15 cellular contexts compared by ENCODE assay signal in genomic region chr12:106134294-106134949, GRCh38. TPM values are rescaled to one million over a fixed set of nuclear protein-coding genes. Genes with fewer than 3 reads are reported as not detected.
DNase-seq lines count a peak whose midpoint lies in the region; ATAC-seq, FAIRE-seq and TF ChIP-seq lines count a peak whose summit lies in the region.
"Had no signal": no experiment of that assay in that cellular context is flagged by ENCODE, and none has a peak within 500 bp of the region (broad histone marks: within the 10 kb centered on the region; RNA-seq: fewer than 3 reads in every experiment).

No MANE protein-coding gene starts in this region.

- H3K4me2 ChIP-seq in A549, result peak overlapping the region; percentile 93

- H3K36me3 Mint-ChIP-seq in neural crest cell (ENCODE audit: low read depth), result no peaks in the 10 kb centered on the region

- no peak overlapping the region for H3K4me3 ChIP-seq in A549
- H3K4me3 ChIP-seq in coronary artery, result peak overlapping the region; percentile 77

- peak overlapping the region; percentile 98 for H3K4me3 Mint-ChIP-seq in neural crest cell
- H3K4me3 Mint-ChIP-seq: effector memory CD8-positive, alpha-beta T cell had no signal

- peaks cover 76% of the 10 kb centered on the region for H3K4me1 Mint-ChIP-seq in neural crest cell

- peak overlapping the region; percentile 99 for H3K27ac ChIP-seq in A549
- peak overlapping the region; percentile 97 to 98 for H3K27ac ChIP-seq in coronary artery

- CTCF ChIA-PET in A549 (lab: Yijun Ruan, JAX), result interaction anchor here (0.8 to 10.0 kb wide), 11 partner anchors 9 to 715 kb away, joined by 3 to 135 read pairs (median 27); no protein-coding TSS in a partner anchor

- no peaks in the 10 kb centered on the region for H3K9me3 Mint-ChIP-seq in neural crest cell
- H3K9me3 Mint-ChIP-seq: effector memory CD8-positive, alpha-beta T cell had no signal

- FAIRE-seq in A549 (lab: Jason Lieb, UNC), result no peak
- FAIRE-seq: frontal cortex had no signal

- no peaks in the 10 kb centered on the region for H3K9me3 ChIP-seq in A549

- no peak for ATAC-seq in A549
- ATAC-seq: effector memory CD8-positive, alpha-beta T cell had no signal

- WGBS in A549 (ENCODE audit: missing lambda C conversion rate), result 92% methylated on average over 3 of the region's 3 CpGs

- peaks cover 4% of the 10 kb centered on the region for H3K27me3 Mint-ChIP-seq in neural crest cell (ENCODE audit: low read depth)

- no peak for TF ChIP-seq EP300 in A549 (IDR thresholded peaks at IDR 0.05)

- TF ChIP-seq CTCF in A549 (IDR thresholded peaks at IDR 0.05) (no peak), coronary artery (IDR thresholded peaks at IDR 0.05) (no peak), neural crest cell (conservative IDR thresholded peaks at IDR 0.05) (no peak), GM20000 (IDR thresholded peaks at IDR 0.05; ENCODE audit: extremely low read depth, missing control alignments) (no peak)

- no peak; a peak in 1 of 5 replicates for TF ChIP-seq RAD21 in A549 (conservative IDR thresholded peaks at IDR 0.05 in 1 of 2, IDR thresholded peaks at IDR 0.05 in 1 of 2)

- no peak overlapping the region for H3K27ac Mint-ChIP-seq in neural crest cell (ENCODE audit: unreplicated experiment)
- H3K27ac Mint-ChIP-seq: effector memory CD8-positive, alpha-beta T cell had no signal

- DNase-seq in A549 (ENCODE audit: low read depth in 1 of 2, low spot score in 1 of 2) (no peak), MV-4-11 (lab: John Stamatoyannopoulos, UW) (peak; percentile 9), coronary artery (ENCODE audit: low spot score) (no peak), neural crest cell (ENCODE audit: low read depth, low spot score) (no peak), NCI-H2081 treated with DMSO at 0.1 percent for 48 hours (lab: John Stamatoyannopoulos, UW) (no peak), GM20000 (ENCODE audit: low spot score) (no peak), amygdala (lab: John Stamatoyannopoulos, UW) (no peak)
- DNase-seq in activated CD8-positive, alpha-beta memory T cell treated with anti-CD3 and anti-CD28 coated beads for 24 hours, result no peak
- DNase-seq: COR-L47; effector memory CD8-positive, alpha-beta T cell; GDM1; Karpas-422; NCI-H187 treated with DMSO at 0.1 percent for 48 hours; NCI-H526 had no signal

- POLR2A ChIA-PET in A549 (lab: Yijun Ruan, JAX), result interaction anchor here (1.4 to 4.0 kb wide), 2 partner anchors 27 to 104 kb away, joined by 3 to 16 read pairs; no protein-coding TSS in a partner anchor

- no peak for TF ChIP-seq POLR2A in A549 (IDR thresholded peaks at IDR 0.05; ENCODE audit: low read length)

- peaks cover 74% of the 10 kb centered on the region for H3K4me1 ChIP-seq in A549

TF ChIP-seq in A549, 52 proteins besides CTCF, POLR2A, EP300 and RAD21:
- TF ChIP-seq BCL3 (IDR thresholded peaks at IDR 0.05), result no peak
- 0 out of 2 replicates have a peak, but pooled peaks have one; percentile 10 for TF ChIP-seq MAX (IDR thresholded peaks at IDR 0.05)
- TF ChIP-seq KDM1A (IDR thresholded peaks at IDR 0.05; ENCODE audit: low read depth), result no peak
- TF ChIP-seq JUNB (IDR thresholded peaks at IDR 0.05), result no peak
- no peak for TF ChIP-seq POLR2AphosphoS2 (conservative IDR thresholded peaks at IDR 0.05; ENCODE audit: low read length)
- peak; percentile 17 to 69; a peak in 3 of 4 replicates for TF ChIP-seq CEBPB (IDR thresholded peaks at IDR 0.05)
- no peak for TF ChIP-seq EHMT2 (IDR thresholded peaks at IDR 0.05; ENCODE audit: low read depth)
- TF ChIP-seq RNF2 (IDR thresholded peaks at IDR 0.05; ENCODE audit: borderline replicate concordance, low read depth), result no peak
- no peak for TF ChIP-seq EHF (CRISPR knock-in tag; IDR thresholded peaks at IDR 0.05)
- no peak for TF ChIP-seq RARB (CRISPR knock-in tag; IDR thresholded peaks at IDR 0.05)

RNA-seq across cellular contexts. Expression of gene NUAK1, which starts 4.3 kb away (rescaled TPM):
- 22.3 and 25.4 TPM in 2 replicates for polyA plus RNA-seq in A549 (2011; rRNA removed)
- polyA plus RNA-seq in A549 (2012; cell fraction: cytosol; rRNA removed), result 10.1 and 12.6 TPM in 2 replicates
- 15.0 and 19.7 TPM in 2 replicates for polyA plus RNA-seq in A549 (2012; cell fraction: nucleus; rRNA removed)
- polyA plus RNA-seq in A549 (2017; fragmentation: RNase III; extraction: RNeasy Plus Mini Kit Qiagen cat#74134 plus additional on column Dnase treatment), result 18.1 to 23.5 TPM (median 20.8 TPM) in 3 replicates
- 36.7 and 38.4 TPM in 2 replicates for polyA minus RNA-seq in A549 (2011; rRNA and poly(A)+ RNA removed)
- 35.3 and 35.6 TPM in 2 replicates for total RNA-seq in neural crest cell
